ENCODE assay signal across 34 cellular contexts in the genomic region with DNA sequence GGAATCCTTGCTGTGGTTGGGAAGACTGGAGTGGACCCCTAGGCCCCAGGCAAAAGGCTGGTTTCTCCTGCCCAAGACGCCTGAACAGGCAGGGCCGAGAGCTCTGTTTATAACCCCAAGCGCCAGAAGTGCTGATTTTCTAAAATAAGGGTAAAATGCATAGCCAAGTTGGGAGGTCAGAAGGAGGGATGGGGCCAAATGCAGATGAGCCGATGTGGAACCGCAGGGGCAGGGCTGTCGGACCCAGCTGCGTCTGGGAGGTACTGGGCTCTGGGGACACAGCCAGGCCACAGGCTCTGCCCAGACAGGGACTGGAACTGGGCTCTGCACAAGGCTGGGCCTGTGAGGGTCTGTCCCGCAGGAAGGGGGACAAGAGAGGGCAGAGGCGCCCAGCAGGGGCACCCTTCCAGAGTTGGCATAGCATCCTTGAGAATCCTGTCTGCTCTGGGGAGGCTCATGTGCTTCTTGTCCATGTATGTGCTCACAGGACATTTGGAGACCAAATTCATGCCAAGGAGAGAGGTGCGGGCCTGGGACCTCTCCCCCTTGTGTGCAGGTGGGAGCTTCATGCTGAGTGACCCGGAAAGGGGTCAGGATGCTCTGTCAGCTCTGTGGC. TPM values are rescaled to one million over a fixed set of nuclear protein-coding genes. Genes with fewer than 3 reads are reported as not detected.
A peak's percentile ranks its signal among the peaks of the same experiment; 100 is the strongest.
DNase-seq lines count a peak whose midpoint lies in the region; ATAC-seq and TF ChIP-seq lines count a peak whose summit lies in the region.
"Had no signal": no experiment of that assay in that cellular context is flagged by ENCODE, and none has a peak within 500 bp of the region (broad histone marks: within the 10 kb centered on the region; RNA-seq: fewer than 3 reads in every experiment).

No MANE protein-coding gene starts in this region.

- no peak for ATAC-seq in left cardiac atrium
- ATAC-seq: A549; activated CD4-positive, CD25-positive, alpha-beta regulatory T cell treated with anti-CD3 and anti-CD28 coated beads, Interleukin-2, amount 50 U/mL, for 24 hours; stimulated activated naive CD8-positive, alpha-beta T cell treated with anti-CD3 and anti-CD28 coated beads, Interleukin-15, amount 100 ng/mL, for 72 hours had no signal

- intact Hi-C loops in cardiac septum (cut with DNase I) (no loop called here), left cardiac atrium (cut with DNase I) (no loop called here), vagina (cut with DNase I) (no loop called here)

- H3K4me1 Mint-ChIP-seq in neural progenitor cell, result no peaks in the 10 kb centered on the region
- H3K4me1 Mint-ChIP-seq: activated CD4-positive, alpha-beta memory T cell treated with anti-CD3 and anti-CD28 coated beads, Interleukin-2, amount 10 ng/mL, durations not matched to agents 7 days and 5 days; B cell had no signal

- H4K20me1 ChIP-seq in osteoblast (ENCODE audit: insufficient read depth, low read length), result no peaks in the 10 kb centered on the region
- no peaks in the 10 kb centered on the region for H4K20me1 ChIP-seq in neural progenitor cell (ENCODE audit: low read depth)

- H3K36me3 Mint-ChIP-seq in neural progenitor cell, result peaks cover 2% of the 10 kb centered on the region

- peaks cover 19% of the 10 kb centered on the region for H3K9me3 Mint-ChIP-seq in neural progenitor cell

- H3K79me2 ChIP-seq in osteoblast (ENCODE audit: insufficient read depth, low read length), result no peaks in the 10 kb centered on the region
- no peaks in the 10 kb centered on the region for H3K79me2 ChIP-seq in neural progenitor cell (ENCODE audit: low read depth)

- TF ChIP-seq CTCF in osteoblast (IDR thresholded peaks at IDR 0.05; ENCODE audit: extremely low read depth, low read depth, low read length) (no peak), vagina (IDR thresholded peaks at IDR 0.05) (no peak), neural progenitor cell (IDR thresholded peaks at IDR 0.05) (no peak)

- no peak overlapping the region for H3K9ac ChIP-seq in neural progenitor cell

- H3K4me2 ChIP-seq in osteoblast (ENCODE audit: insufficient read depth, low read length) (no peak overlapping the region), neural progenitor cell (no peak overlapping the region)
- H3K4me2 ChIP-seq: A549 had no signal

- H3K4me3 ChIP-seq in osteoblast (ENCODE audit: insufficient read depth, low read length), result no peak overlapping the region
- no peak overlapping the region for H3K4me3 ChIP-seq in vagina
- H3K4me3 ChIP-seq in neural progenitor cell, result no peak overlapping the region
- H3K4me3 ChIP-seq: A549, dorsolateral prefrontal cortex, thyroid gland had no signal

- TF ChIP-seq POLR2A in vagina (IDR thresholded peaks at IDR 0.05), result no peak

- no peak overlapping the region for H3K27ac Mint-ChIP-seq in neural progenitor cell
- H3K27ac Mint-ChIP-seq: activated CD4-positive, alpha-beta memory T cell treated with anti-CD3 and anti-CD28 coated beads, Interleukin-2, amount 10 ng/mL, durations not matched to agents 7 days and 5 days; activated T-cell treated with anti-CD3 and anti-CD28 coated beads, Interleukin-2, amount 50 U/mL, for 24 hours; B cell; H9; stimulated activated naive CD8-positive, alpha-beta T cell treated with anti-CD3 and anti-CD28 coated beads, Interleukin-15, amount 100 ng/mL, for 72 hours; T-helper 1 cell treated with Interleukin-12 subunit alpha and Interleukin-12 subunit beta and Interleukin-4 antibody, amounts not matched to agents 30 μg/mL and 1 μg/mL, for 36 hours had no signal

- DNase-seq in cardiac septum (ENCODE audit: low spot score) (peak; percentile 46), left cardiac atrium (no peak), epithelial cell of prostate (ENCODE audit: low read depth, low spot score) (no peak), osteoblast (ENCODE audit: insufficient read length, low spot score, missing footprints) (peak; percentile 30), vagina (ENCODE audit: extremely low spot score in 2 of 2) (peak; percentile 71 to 95), HK-2 (ENCODE audit: unreplicated experiment) (no peak), neural progenitor cell (ENCODE audit: low spot score) (no peak), NCI-H146 treated with DMSO at 0.1 percent for 48 hours (lab: John Stamatoyannopoulos, UW; ENCODE audit: unreplicated experiment) (no peak)
- DNase-seq: activated CD4-positive, alpha-beta memory T cell treated with anti-CD3 and anti-CD28 coated beads, Interleukin-2, amount 10 ng/mL, durations not matched to agents 7 days and 5 days; activated gamma-delta T cell treated with Interleukin-2 at 50 U/mL for 16 hours; activated T-cell treated with anti-CD3 and anti-CD28 coated beads, Interleukin-2, amount 50 U/mL, for 24 hours; cerebellar nuclear complex; DMS79; GDM1; glutamatergic neuron; H9; KBM-7; mesendoderm; MM.1S; NCI-H1417; NCI-H2081; NCI-H2227 treated with DMSO at 0.1 percent for 48 hours; NCI-H69; stimulated activated CD4-positive, alpha-beta T cell treated with anti-CD3 and anti-CD28 coated beads, Interleukin-1b, Interleukin-23, amount 100 ng/mL, for 48 hours; stimulated activated CD8-positive, alpha-beta memory T cell treated with anti-CD3 and anti-CD28 coated beads, Interleukin-4, amount 100 ng/mL, for 48 hours; stimulated activated naive CD8-positive, alpha-beta T cell treated with anti-CD3 and anti-CD28 coated beads, Interleukin-15, amount 100 ng/mL, for 72 hours; thyroid gland had no signal

- peaks cover 42% of the 10 kb centered on the region for H3K27me3 ChIP-seq in osteoblast (ENCODE audit: insufficient read depth, low read length)
- H3K27me3 ChIP-seq in vagina, result no peaks in the 10 kb centered on the region
- H3K27me3 ChIP-seq in neural progenitor cell, result peaks cover 5% of the 10 kb centered on the region
- H3K27me3 ChIP-seq: thyroid gland had no signal

- H3K27me3 Mint-ChIP-seq in neural progenitor cell (ENCODE audit: insufficient read depth, low read depth), result peaks cover 18% of the 10 kb centered on the region

- H3K27ac ChIP-seq in epithelial cell of prostate, result peak overlapping the region; percentile 51
- H3K27ac ChIP-seq in osteoblast (ENCODE audit: low read depth, low read length), result no peak overlapping the region
- H3K27ac ChIP-seq in vagina, result peak overlapping the region; percentile 2
- no peak overlapping the region for H3K27ac ChIP-seq in neural progenitor cell
- H3K27ac ChIP-seq: A549, dorsolateral prefrontal cortex, thyroid gland had no signal

- no peak overlapping the region for H2AFZ ChIP-seq in osteoblast (ENCODE audit: low read length)
- H2AFZ ChIP-seq in neural progenitor cell (replicated peaks), result no peak overlapping the region

- H3K4me1 ChIP-seq in osteoblast (ENCODE audit: insufficient read depth, low read length) (no peaks in the 10 kb centered on the region), vagina (peaks cover 6% of the 10 kb centered on the region), neural progenitor cell (no peaks in the 10 kb centered on the region)
- H3K4me1 ChIP-seq: A549, thyroid gland had no signal

- H3K9me3 ChIP-seq in osteoblast (ENCODE audit: low read depth, low read length), result no peaks in the 10 kb centered on the region
- H3K9me3 ChIP-seq in vagina, result no peaks in the 10 kb centered on the region
- H3K9me3 ChIP-seq in neural progenitor cell (ENCODE audit: low read depth), result no peaks in the 10 kb centered on the region
- H3K9me3 ChIP-seq: thyroid gland had no signal

- H3K36me3 ChIP-seq in osteoblast (ENCODE audit: insufficient read depth, low read length) (no peaks in the 10 kb centered on the region), vagina (no peaks in the 10 kb centered on the region), neural progenitor cell (no peaks in the 10 kb centered on the region)
- H3K36me3 ChIP-seq: thyroid gland had no signal

- H3F3A ChIP-seq in neural progenitor cell (ENCODE audit: low read depth), result no peaks in the 10 kb centered on the region

- no peak overlapping the region for H3K4me3 Mint-ChIP-seq in neural progenitor cell
- H3K4me3 Mint-ChIP-seq: activated CD4-positive, alpha-beta memory T cell treated with anti-CD3 and anti-CD28 coated beads, Interleukin-2, amount 10 ng/mL, durations not matched to agents 7 days and 5 days; activated T-cell treated with anti-CD3 and anti-CD28 coated beads, Interleukin-2, amount 50 U/mL, for 24 hours; B cell; H9; stimulated activated naive CD8-positive, alpha-beta T cell treated with anti-CD3 and anti-CD28 coated beads, Interleukin-15, amount 100 ng/mL, for 72 hours; T-helper 1 cell treated with Interleukin-12 subunit alpha and Interleukin-12 subunit beta and Interleukin-4 antibody, amounts not matched to agents 30 μg/mL and 1 μg/mL, for 36 hours had no signal

RNA-seq across cellular contexts. Expression of gene JAG2, which starts 49.1 kb away (rescaled TPM):
- total RNA-seq in cardiac septum, result 36.7 TPM
- total RNA-seq in left cardiac atrium, result 10 to 100 TPM; 22.4 to 25.5 TPM
- 1.8 and 3.3 TPM in 2 replicates for total RNA-seq in osteoblast
- total RNA-seq in vagina, result 17.7 TPM
- 2.1 and 4.3 TPM in 2 replicates for total RNA-seq in neural progenitor cell (ENCODE audit: low replicate concordance)
- total RNA-seq: RPMI7951 had no signal

RNA-seq across cellular contexts. Expression of gene GPR132, which starts 54.3 kb away (rescaled TPM):
- total RNA-seq in cardiac septum, result 0.73 TPM
- 1 to 10 TPM; 1.1 to 2.1 TPM for total RNA-seq in left cardiac atrium
- total RNA-seq in osteoblast, result under 0.01 TPM in 2 replicates
- total RNA-seq in vagina, result 9.1 TPM
- 0.22 and 0.51 TPM in 2 replicates for total RNA-seq in neural progenitor cell (ENCODE audit: low replicate concordance)
- total RNA-seq: endothelial cell of umbilical vein had no signal

Comparison
In these comparisons a context has a peak if more than half of its experiments do, and no peak if none do; other contexts are left out.
1. DNase-seq: peak in cardiac septum (single experiment), osteoblast (single experiment) and vagina (2 of 2); none in left cardiac atrium (single experiment), epithelial cell of prostate (single experiment), HK-2 (single experiment), neural progenitor cell (single experiment) and NCI-H146 treated with DMSO at 0.1 percent for 48 hours (single experiment).
2. H3K27ac ChIP-seq: peak in epithelial cell of prostate (single experiment) and vagina (single experiment); none in osteoblast (single experiment) and neural progenitor cell (single experiment).